In the genomic region with DNA sequence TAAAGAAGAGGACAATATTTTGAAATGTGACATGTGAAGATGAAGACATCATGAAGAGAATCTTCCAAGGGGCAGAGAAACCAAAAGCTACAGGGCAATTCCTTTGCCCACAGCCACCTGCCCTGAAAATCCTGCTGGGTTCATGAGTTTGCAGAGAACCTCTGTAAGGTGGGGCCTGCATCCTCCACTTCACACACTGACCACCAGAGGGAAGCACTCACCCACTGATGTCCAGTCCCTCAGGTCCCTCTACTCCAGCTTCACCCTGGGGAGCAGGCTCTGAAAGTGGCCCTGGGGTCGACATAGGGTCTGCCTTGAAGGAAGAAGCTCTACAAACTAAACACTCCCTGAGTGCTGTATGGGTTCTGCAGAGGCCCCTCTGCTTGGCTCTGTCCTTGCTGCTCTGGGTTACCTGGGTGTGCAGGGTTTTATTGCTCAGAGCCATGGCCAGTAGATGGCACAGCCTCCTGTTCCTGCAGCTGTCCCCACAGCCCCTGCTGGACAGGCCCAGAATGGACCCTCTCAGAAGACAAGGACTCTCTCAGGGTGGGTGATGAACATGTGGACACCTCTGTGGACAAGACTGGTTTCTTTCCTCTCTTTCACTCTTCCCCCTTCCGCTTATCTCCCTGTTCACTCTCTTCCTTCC, we compare ENCODE assay signal across 8 cellular contexts. TPM values are rescaled to one million over a fixed set of nuclear protein-coding genes. Genes with fewer than 3 reads are reported as not detected.
DNase-seq lines count a peak whose midpoint lies in the region; ATAC-seq and TF ChIP-seq lines count a peak whose summit lies in the region.
"Not testable (repeated sequence)": the region's sequence is repeated elsewhere in the genome, so short reads cannot be mapped to it uniquely, and the experiment has no call there.

No MANE protein-coding gene starts in this region.

- H3K27me3 Mint-ChIP-seq in activated T-helper 2 cell treated with anti-CD3 and anti-CD28 coated beads, Interferon-gamma antibody, Interleukin-2, Interleukin-4, amounts not matched to agents 10 μg/mL and 5 μg/mL and 100 μg/mL, durations not matched to agents 14 hours and 24 hours and 36 hours (ENCODE audit: low read depth), result not testable (repeated sequence)

- H3K9me3 ChIP-seq in mucosa of descending colon, thoracic aorta: not testable (repeated sequence)

- not testable (repeated sequence) for H3K36me3 Mint-ChIP-seq in activated T-helper 2 cell treated with anti-CD3 and anti-CD28 coated beads, Interferon-gamma antibody, Interleukin-2, Interleukin-4, amounts not matched to agents 10 μg/mL and 5 μg/mL and 100 μg/mL, durations not matched to agents 14 hours and 24 hours and 36 hours (ENCODE audit: low read depth)

- DNase-seq in ELF-1 (ENCODE audit: low read depth, low spot score) (peak; percentile 57), RKO (ENCODE audit: low spot score) (peak; percentile 35), fibroblast of peridontal ligament (ENCODE audit: extremely low read depth) (peak; percentile 16), mucosa of descending colon (peak in 2 of 3 donors; percentile 38)
- peak; percentile 10 for DNase-seq in activated T-helper 2 cell treated with anti-CD3 and anti-CD28 coated beads, Interferon-gamma antibody, Interleukin-2, Interleukin-4, amounts not matched to agents 10 μg/mL and 5 μg/mL and 100 μg/mL, durations not matched to agents 14 hours and 24 hours and 36 hours (ENCODE audit: low spot score)
- not testable (repeated sequence) for DNase-seq in thoracic aorta (ENCODE audit: low spot score)

- H3K27ac ChIP-seq in thoracic aorta, result not testable (repeated sequence)

- H3K27ac Mint-ChIP-seq in activated T-helper 2 cell treated with anti-CD3 and anti-CD28 coated beads, Interferon-gamma antibody, Interleukin-2, Interleukin-4, amounts not matched to agents 10 μg/mL and 5 μg/mL and 100 μg/mL, durations not matched to agents 14 hours and 24 hours and 36 hours, result not testable (repeated sequence)

- H3K9me3 Mint-ChIP-seq in activated T-helper 2 cell treated with anti-CD3 and anti-CD28 coated beads, Interferon-gamma antibody, Interleukin-2, Interleukin-4, amounts not matched to agents 10 μg/mL and 5 μg/mL and 100 μg/mL, durations not matched to agents 14 hours and 24 hours and 36 hours, result not testable (repeated sequence)

- TF ChIP-seq CTCF in mucosa of descending colon (IDR thresholded peaks at IDR 0.05), result peak; percentile 29
- peak; percentile 41 for TF ChIP-seq CTCF in thoracic aorta (IDR thresholded peaks at IDR 0.05)

- not testable (repeated sequence) for H3K4me3 ChIP-seq in mucosa of descending colon, thoracic aorta

- H3K4me3 Mint-ChIP-seq in activated T-helper 2 cell treated with anti-CD3 and anti-CD28 coated beads, Interferon-gamma antibody, Interleukin-2, Interleukin-4, amounts not matched to agents 10 μg/mL and 5 μg/mL and 100 μg/mL, durations not matched to agents 14 hours and 24 hours and 36 hours (ENCODE audit: low read depth), result not testable (repeated sequence)

- not testable (repeated sequence) for H3K4me1 ChIP-seq in mucosa of descending colon (ENCODE audit: low read depth); thoracic aorta (ENCODE audit: control insufficient read depth in 1 of 2, low read depth in 2 of 2)

- H3K4me1 Mint-ChIP-seq in activated T-helper 2 cell treated with anti-CD3 and anti-CD28 coated beads, Interferon-gamma antibody, Interleukin-2, Interleukin-4, amounts not matched to agents 10 μg/mL and 5 μg/mL and 100 μg/mL, durations not matched to agents 14 hours and 24 hours and 36 hours (ENCODE audit: low read depth), result not testable (repeated sequence)

- not testable (repeated sequence) for TF ChIP-seq EP300 in Ishikawa (IDR thresholded peaks at IDR 0.05; ENCODE audit: borderline replicate concordance)

- not testable (repeated sequence) for H3K36me3 ChIP-seq in mucosa of descending colon (ENCODE audit: low read depth); thoracic aorta

- H3K27me3 ChIP-seq in thoracic aorta (replicated peaks; ENCODE audit: insufficient read depth), result not testable (repeated sequence)

- peak; percentile 38; the same call in 1 of the 2 replicates for TF ChIP-seq RAD21 in Ishikawa (IDR thresholded peaks at IDR 0.05; ENCODE audit: low read depth)

- intact Hi-C loops in activated T-helper 2 cell treated with anti-CD3 and anti-CD28 coated beads, Interferon-gamma antibody, Interleukin-2, Interleukin-4, amounts not matched to agents 10 μg/mL and 5 μg/mL and 100 μg/mL, durations not matched to agents 14 hours and 24 hours and 36 hours (cut with micrococcal nuclease); mucosa of descending colon (cut with DNase I, micrococcal nuclease): not testable (repeated sequence)

- peak; percentile 72 for ATAC-seq in GM21529 (IDR thresholded peaks at IDR 0.05; ENCODE audit: unreplicated experiment)
- ATAC-seq in mucosa of descending colon, result peak; percentile 77
- ATAC-seq in thoracic aorta (ENCODE audit: insufficient number of reproducible peaks, low FRiP score, low read depth), result not testable (repeated sequence)

RNA-seq across cellular contexts. Expression of gene CST1, which starts 27.0 kb away (rescaled TPM):
- total RNA-seq in activated T-helper 2 cell treated with anti-CD3 and anti-CD28 coated beads, Interferon-gamma antibody, Interleukin-2, Interleukin-4, amounts not matched to agents 10 μg/mL and 5 μg/mL and 100 μg/mL, durations not matched to agents 14 hours and 24 hours and 36 hours, result not detected in 2 replicates
- total RNA-seq in mucosa of descending colon (not detected), thoracic aorta (not detected)

RNA-seq across cellular contexts. Expression of gene CST4, which starts 34.9 kb away (rescaled TPM):
- total RNA-seq in activated T-helper 2 cell treated with anti-CD3 and anti-CD28 coated beads, Interferon-gamma antibody, Interleukin-2, Interleukin-4, amounts not matched to agents 10 μg/mL and 5 μg/mL and 100 μg/mL, durations not matched to agents 14 hours and 24 hours and 36 hours, result not detected in 2 replicates
- total RNA-seq in mucosa of descending colon, result not detected
- not detected for total RNA-seq in thoracic aorta
